In the genomic region with DNA sequence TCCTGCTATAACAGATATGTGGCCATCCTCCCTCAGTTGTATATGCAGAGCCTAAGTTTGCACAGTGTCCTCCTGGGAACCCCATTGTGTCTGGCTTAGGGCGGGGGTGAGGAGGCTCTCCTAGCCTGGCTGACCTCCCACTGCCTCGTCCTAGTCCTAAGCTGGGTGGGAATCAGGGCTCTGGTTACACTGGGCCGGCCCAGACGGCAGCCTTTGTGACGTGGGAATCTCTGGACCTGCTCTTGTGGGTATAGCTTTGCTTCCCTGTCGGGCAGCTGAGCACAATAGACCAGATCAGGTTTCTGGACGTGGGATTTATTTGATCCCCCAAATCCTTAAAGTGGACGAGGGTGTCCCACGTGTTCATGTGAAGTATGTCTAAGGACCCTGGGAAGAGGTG, we compare ENCODE assay signal across 17 cellular contexts. TPM values are rescaled to one million over a fixed set of nuclear protein-coding genes. Genes with fewer than 3 reads are reported as not detected.
DNase-seq lines count a peak whose midpoint lies in the region; TF ChIP-seq lines count a peak whose summit lies in the region.
"Had no signal": no experiment of that assay in that cellular context is flagged by ENCODE, and none has a peak within 500 bp of the region (broad histone marks: within the 10 kb centered on the region; RNA-seq: fewer than 3 reads in every experiment).

No MANE protein-coding gene starts in this region.

- intact Hi-C loops in cardiac septum (cut with DNase I) = loop anchor here (2.0 to 5.0 kb wide), 5 partner anchors 70 to 335 kb away; no protein-coding TSS in a partner anchor

- H3K4me3 ChIP-seq in AG10803 (ENCODE audit: low read length) (peak overlapping the region; percentile 50), WERI-Rb-1 (ENCODE audit: low read depth, low read length) (no peak overlapping the region)

- peaks cover 5% of the 10 kb centered on the region for H3K27me3 Mint-ChIP-seq in osteocyte (ENCODE audit: unreplicated experiment)
- H3K27me3 Mint-ChIP-seq: activated naive CD8-positive, alpha-beta T cell treated with anti-CD3 and anti-CD28 coated beads for 36 hours; stimulated activated naive CD8-positive, alpha-beta T cell treated with anti-CD3 and anti-CD28 coated beads, Interleukin-15, amount 100 ng/mL, for 72 hours had no signal

- TF ChIP-seq CTCF in AG10803 (conservative IDR thresholded peaks at IDR 0.05; ENCODE audit: low read length) (no peak), WERI-Rb-1 (IDR thresholded peaks at IDR 0.05; ENCODE audit: low read depth, low read length) (no peak), osteocyte (IDR thresholded peaks at IDR 0.05) (no peak)

- peaks cover 20% of the 10 kb centered on the region for H3K36me3 Mint-ChIP-seq in osteocyte (ENCODE audit: unreplicated experiment)
- H3K36me3 Mint-ChIP-seq: activated naive CD8-positive, alpha-beta T cell treated with anti-CD3 and anti-CD28 coated beads for 36 hours had no signal

- H3K9me3 ChIP-seq in WERI-Rb-1 (ENCODE audit: severe bottlenecking) = no peaks in the 10 kb centered on the region

- no peaks in the 10 kb centered on the region for H3K27me3 ChIP-seq in WERI-Rb-1 (ENCODE audit: insufficient read depth, low read depth, severe bottlenecking)

- H3K27ac Mint-ChIP-seq in osteocyte (ENCODE audit: unreplicated experiment) = no peak overlapping the region
- H3K27ac Mint-ChIP-seq: activated CD4-positive, alpha-beta memory T cell treated with anti-CD3 and anti-CD28 coated beads, Interleukin-2, amount 10 ng/mL, durations not matched to agents 7 days and 5 days; activated naive CD8-positive, alpha-beta T cell treated with anti-CD3 and anti-CD28 coated beads for 36 hours; T-helper 1 cell treated with Interleukin-12 subunit alpha and Interleukin-12 subunit beta and Interleukin-4 antibody, amounts not matched to agents 30 μg/mL and 1 μg/mL, for 36 hours had no signal

- H3K4me1 Mint-ChIP-seq in osteocyte (ENCODE audit: unreplicated experiment) = peaks cover 82% of the 10 kb centered on the region

- DNase-seq in AG10803 (ENCODE audit: low read depth) (peak; percentile 29), WERI-Rb-1 (peak; percentile 90), cardiac septum (ENCODE audit: low spot score) (peak; percentile 79), osteocyte (ENCODE audit: extremely low spot score, unreplicated experiment) (no peak), RPMI8226 (no peak)
- no peak for DNase-seq in stimulated activated CD4-positive, alpha-beta T cell treated with anti-CD3 and anti-CD28 coated beads, Interleukin-4, amount 100 ng/mL, for 24 hours
- DNase-seq in activated naive CD4-positive, alpha-beta T cell treated with anti-CD3 and anti-CD28 coated beads, Interleukin-2, amount 50 U/mL, for 16 hours = no peak
- no peak for DNase-seq in activated effector memory CD4-positive, alpha-beta T cell treated with anti-CD3 and anti-CD28 coated beads, Interleukin-2, amount 50 U/mL, for 16 hours
- DNase-seq: ACHN; activated CD4-positive, alpha-beta memory T cell treated with anti-CD3 and anti-CD28 coated beads, Interleukin-2, amount 10 ng/mL, durations not matched to agents 7 days and 5 days; activated naive CD8-positive, alpha-beta T cell treated with anti-CD3 and anti-CD28 coated beads for 36 hours; DMS53; naive thymus-derived CD4-positive, alpha-beta T cell; NK-92 treated with Interleukin-12 subunit alpha and Interleukin-12 subunit beta, amount 100 ng/mL, for 24 hours; stimulated activated CD4-positive, alpha-beta T cell treated with anti-CD3 and anti-CD28 coated beads, Interleukin-2, amount 100 ng/mL, for 24 hours; stimulated activated naive CD8-positive, alpha-beta T cell treated with anti-CD3 and anti-CD28 coated beads, Interleukin-15, amount 100 ng/mL, for 72 hours had no signal

- H3K4me3 Mint-ChIP-seq in osteocyte (ENCODE audit: unreplicated experiment) = peak overlapping the region; percentile 79
- H3K4me3 Mint-ChIP-seq: activated CD4-positive, alpha-beta memory T cell treated with anti-CD3 and anti-CD28 coated beads, Interleukin-2, amount 10 ng/mL, durations not matched to agents 7 days and 5 days; activated naive CD8-positive, alpha-beta T cell treated with anti-CD3 and anti-CD28 coated beads for 36 hours; naive thymus-derived CD4-positive, alpha-beta T cell; stimulated activated naive CD8-positive, alpha-beta T cell treated with anti-CD3 and anti-CD28 coated beads, Interleukin-15, amount 100 ng/mL, for 72 hours; T-helper 1 cell treated with Interleukin-12 subunit alpha and Interleukin-12 subunit beta and Interleukin-4 antibody, amounts not matched to agents 30 μg/mL and 1 μg/mL, for 36 hours had no signal

- H3K36me3 ChIP-seq in WERI-Rb-1 = no peaks in the 10 kb centered on the region

- H3K27ac ChIP-seq in WERI-Rb-1 = no peak overlapping the region

- no peaks in the 10 kb centered on the region for H3K9me3 Mint-ChIP-seq in osteocyte (ENCODE audit: unreplicated experiment)
- H3K9me3 Mint-ChIP-seq: activated CD4-positive, alpha-beta memory T cell treated with anti-CD3 and anti-CD28 coated beads, Interleukin-2, amount 10 ng/mL, durations not matched to agents 7 days and 5 days; activated naive CD8-positive, alpha-beta T cell treated with anti-CD3 and anti-CD28 coated beads for 36 hours; naive thymus-derived CD4-positive, alpha-beta T cell; stimulated activated naive CD8-positive, alpha-beta T cell treated with anti-CD3 and anti-CD28 coated beads, Interleukin-15, amount 100 ng/mL, for 72 hours; T-helper 1 cell treated with Interleukin-12 subunit alpha and Interleukin-12 subunit beta and Interleukin-4 antibody, amounts not matched to agents 30 μg/mL and 1 μg/mL, for 36 hours had no signal

RNA-seq across cellular contexts. Expression of gene ACKR3, which starts 2.9 kb away (rescaled TPM):
- total RNA-seq in cardiac septum = 36.6 TPM
- total RNA-seq in osteocyte = 36.9 and 40.5 TPM in 2 replicates

Comparison
In these comparisons a context has a peak if more than half of its experiments do, and no peak if none do; other contexts are left out.
1. DNase-seq: peak in AG10803 (single experiment), WERI-Rb-1 (single experiment) and cardiac septum (single experiment); none in osteocyte (single experiment), stimulated activated CD4-positive, alpha-beta T cell treated with anti-CD3 and anti-CD28 coated beads, Interleukin-4, amount 100 ng/mL, for 24 hours (single experiment), activated naive CD4-positive, alpha-beta T cell treated with anti-CD3 and anti-CD28 coated beads, Interleukin-2, amount 50 U/mL, for 16 hours (single experiment), activated effector memory CD4-positive, alpha-beta T cell treated with anti-CD3 and anti-CD28 coated beads, Interleukin-2, amount 50 U/mL, for 16 hours (single experiment) and RPMI8226 (single experiment).